In the genomic region with DNA sequence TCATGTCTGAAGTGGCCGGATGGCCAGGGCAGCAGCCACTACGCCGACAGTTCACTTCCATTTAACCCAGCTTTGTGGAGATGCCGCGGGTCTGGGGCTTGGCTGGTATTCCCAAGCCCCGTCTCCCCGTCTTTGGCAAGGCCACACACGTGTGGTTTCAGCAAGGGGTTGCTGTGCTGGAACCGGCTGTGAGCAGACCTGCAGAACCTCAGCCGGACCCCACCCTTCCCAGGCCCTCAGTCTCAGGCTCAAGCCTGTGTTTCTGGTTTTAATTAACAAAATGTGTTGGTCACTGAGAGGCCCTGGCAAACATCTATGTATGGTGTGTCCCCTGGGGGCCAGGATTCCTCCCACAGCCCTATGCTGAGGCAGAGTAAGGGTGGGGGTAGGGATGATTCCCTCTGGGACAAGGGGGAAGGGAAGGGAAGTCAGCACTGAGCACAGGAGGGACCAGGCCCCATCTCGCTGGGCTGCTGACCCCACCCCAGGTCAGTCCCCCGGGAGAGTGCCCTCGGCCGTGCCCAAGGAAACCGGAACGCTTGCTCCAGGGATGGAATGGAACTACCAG, we compare ENCODE assay signal across 12 cellular contexts. TPM values are rescaled to one million over a fixed set of nuclear protein-coding genes. Genes with fewer than 3 reads are reported as not detected.
DNase-seq lines count a peak whose midpoint lies in the region; ATAC-seq and TF ChIP-seq lines count a peak whose summit lies in the region.
"Had no signal": no experiment of that assay in that cellular context is flagged by ENCODE, and none has a peak within 500 bp of the region (broad histone marks: within the 10 kb centered on the region; RNA-seq: fewer than 3 reads in every experiment).

No MANE protein-coding gene starts in this region.

- CTCF ChIA-PET in BJ (lab: Yijun Ruan, JAX): interaction anchor here (1.6 kb wide), 1 partner anchor 40 kb away, joined by 5 read pairs; no protein-coding TSS in a partner anchor
- CTCF ChIA-PET in OCI-LY7 (lab: Charles Lee; ENCODE audit: unreplicated experiment): no interaction called here

- no TSS peak for BruUV-seq in OCI-LY7 (replicated peaks; lab: Mats Ljungman, UMichigan)

- intact Hi-C loops in ascending aorta (cut with DNase I): no loop called here
- intact Hi-C loops in sigmoid colon (cut with DNase I): no loop called here
- intact Hi-C loops in OCI-LY7 (cut with micrococcal nuclease; ENCODE audit: unreplicated experiment): no loop called here

- no peak for TF ChIP-seq CTCF in BJ (IDR thresholded peaks at IDR 0.05; ENCODE audit: insufficient read depth, low read depth, low read length)
- no peak for TF ChIP-seq CTCF in ascending aorta (IDR thresholded peaks at IDR 0.05)
- TF ChIP-seq CTCF in sigmoid colon (IDR thresholded peaks at IDR 0.05): no peak
- TF ChIP-seq CTCF in OCI-LY7 (conservative IDR thresholded peaks at IDR 0.05; ENCODE audit: low read length): no peak

- TF ChIP-seq POLR2A in sigmoid colon (IDR thresholded peaks at IDR 0.05): no peak

- ATAC-seq in HG03196 (IDR thresholded peaks at IDR 0.05; ENCODE audit: unreplicated experiment): no peak
- no peak for ATAC-seq in GM18517 (IDR thresholded peaks at IDR 0.05; ENCODE audit: unreplicated experiment)
- ATAC-seq: GM12878 had no signal

- H3K79me2 ChIP-seq in Karpas-422 (ENCODE audit: low read length) (no peaks in the 10 kb centered on the region), OCI-LY7 (ENCODE audit: insufficient read depth, low read depth, low read length) (no peaks in the 10 kb centered on the region)

- H3K27ac ChIP-seq in ascending aorta: peak overlapping the region; percentile 88 to 91
- peak overlapping the region; percentile 76 to 96 (median 92) for H3K27ac ChIP-seq in sigmoid colon
- H3K27ac ChIP-seq in Karpas-422 (ENCODE audit: low read length): no peak overlapping the region
- H3K27ac ChIP-seq in OCI-LY7 (ENCODE audit: low read depth, low read length, poor library complexity, severe bottlenecking): no peak overlapping the region
- H3K27ac ChIP-seq: VCaP had no signal

- POLR2A ChIA-PET in BJ (lab: Charles Lee) (no interaction called here), OCI-LY7 (lab: Charles Lee) (no interaction called here)

- WGBS in sigmoid colon, 2 donors: 75 to 86% methylated on average over 16 of the region's 16 CpGs

- no peaks in the 10 kb centered on the region for H3K9me2 ChIP-seq in Karpas-422 (replicated peaks; ENCODE audit: insufficient read depth, low read length)
- no peaks in the 10 kb centered on the region for H3K9me2 ChIP-seq in OCI-LY7 (ENCODE audit: insufficient read depth, low read length)

- H3K27me3 ChIP-seq in BJ (ENCODE audit: control insufficient read depth, insufficient read depth, low read length): no peaks in the 10 kb centered on the region
- no peaks in the 10 kb centered on the region for H3K27me3 ChIP-seq in ascending aorta
- no peaks in the 10 kb centered on the region for H3K27me3 ChIP-seq in sigmoid colon
- no peaks in the 10 kb centered on the region for H3K27me3 ChIP-seq in Karpas-422 (ENCODE audit: low read length)

- H2AFZ ChIP-seq in Karpas-422 (ENCODE audit: low read length) (no peak overlapping the region), OCI-LY7 (ENCODE audit: low read length) (no peak overlapping the region)

- H3K4me2 ChIP-seq in Karpas-422 (ENCODE audit: low read depth, low read length, poor library complexity, severe bottlenecking) (no peak overlapping the region), OCI-LY7 (ENCODE audit: low read length) (no peak overlapping the region)

- H3K36me3 ChIP-seq in BJ (ENCODE audit: control insufficient read depth, insufficient read depth, low read length): peaks cover 4% of the 10 kb centered on the region
- no peaks in the 10 kb centered on the region for H3K36me3 ChIP-seq in ascending aorta
- H3K36me3 ChIP-seq in sigmoid colon: peaks cover 0 to 4% (median 0%) of the 10 kb centered on the region in 4 donors
- no peaks in the 10 kb centered on the region for H3K36me3 ChIP-seq in Karpas-422 (ENCODE audit: insufficient read depth, low read length)
- H3K36me3 ChIP-seq in OCI-LY7 (ENCODE audit: insufficient read depth, low read length): no peaks in the 10 kb centered on the region

- H4K20me1 ChIP-seq in Karpas-422 (ENCODE audit: insufficient read depth, low read depth, low read length) (0 out of 2 replicates have a peak, but pooled peaks cover 8% of the 10 kb centered on the region), OCI-LY7 (ENCODE audit: insufficient read depth, low read length) (no peaks in the 10 kb centered on the region)

- H3K9ac ChIP-seq in Karpas-422 (ENCODE audit: low read length): no peak overlapping the region

- DNase-seq in BJ (ENCODE audit: low read depth) (peak; percentile 56), ascending aorta (ENCODE audit: low spot score in 2 of 2) (no peak), hepatic stellate cell (ENCODE audit: low spot score) (peak; percentile 48), sigmoid colon (peak; percentile 59), Karpas-422 (no peak), OCI-LY7 (ENCODE audit: low spot score) (no peak)
- DNase-seq: NCI-H1417; stimulated activated CD4-positive, alpha-beta T cell treated with anti-CD3 and anti-CD28 coated beads, Interleukin-4, amount 100 ng/mL, for 24 hours had no signal

- no peak for TF ChIP-seq EP300 in sigmoid colon (IDR thresholded peaks at IDR 0.05)

- H3K4me1 ChIP-seq in ascending aorta (peaks cover 42 to 68% of the 10 kb centered on the region in 2 donors), sigmoid colon (peaks cover 0 to 94% (median 84%) of the 10 kb centered on the region in 4 donors), Karpas-422 (ENCODE audit: low read length) (no peaks in the 10 kb centered on the region), OCI-LY7 (ENCODE audit: insufficient read depth, low read length, poor library complexity, severe bottlenecking) (peaks cover 12% of the 10 kb centered on the region)

- no peaks in the 10 kb centered on the region for H3K9me3 ChIP-seq in ascending aorta
- no peaks in the 10 kb centered on the region for H3K9me3 ChIP-seq in sigmoid colon
- H3K9me3 ChIP-seq in Karpas-422 (ENCODE audit: low read length): no peaks in the 10 kb centered on the region
- no peaks in the 10 kb centered on the region for H3K9me3 ChIP-seq in OCI-LY7 (ENCODE audit: low read length)

- H3K4me3 ChIP-seq in BJ (ENCODE audit: low read depth, low read length) (peak overlapping the region; percentile 20), ascending aorta (peak overlapping the region; percentile 7 to 58), sigmoid colon (peak overlapping the region; percentile 18 to 48 (median 37)), Karpas-422 (ENCODE audit: low read length) (no peak overlapping the region), OCI-LY7 (ENCODE audit: low read depth, low read length, poor library complexity, severe bottlenecking) (no peak overlapping the region)
- H3K4me3 ChIP-seq: GM12878 had no signal

RNA-seq across cellular contexts. Expression of a gene that starts 9.3 kb away (rescaled TPM):
- polyA plus RNA-seq in BJ (2011; rRNA removed) (10.4 and 20.8 TPM in 2 replicates), sigmoid colon (10 to 100 TPM; 16.6 to 29.8 (median 18.6) TPM)
- polyA minus RNA-seq in BJ (2011; rRNA and poly(A)+ RNA removed): 18.0 and 22.3 TPM in 2 replicates
- total RNA-seq in ascending aorta (92.0 TPM), sigmoid colon (10 to 100 TPM; 28.1 to 69.2 (median 46.2) TPM), OCI-LY7 (2022) (2.7 and 6.9 TPM in 2 replicates)
- total RNA-seq in Karpas-422 (2014; rRNA removed; shearing (Covaris generic); ENCODE audit: low replicate concordance): not detected in 2 replicates
- total RNA-seq in OCI-LY7 (2014; rRNA removed; shearing (Covaris generic)): 0.63 and 0.64 TPM in 2 replicates
- total RNA-seq: GM12878 had no signal
- polyA plus RNA-seq: GM12878 had no signal

Comparison
In these comparisons a context has a peak if more than half of its experiments do, and no peak if none do; other contexts are left out.
1. DNase-seq: peak in BJ (single experiment), hepatic stellate cell (single experiment) and sigmoid colon (single experiment); none in ascending aorta (0 of 2), Karpas-422 (single experiment) and OCI-LY7 (single experiment).
2. H3K4me3 ChIP-seq: peak in BJ (single experiment), ascending aorta (2 of 2) and sigmoid colon (4 of 4); none in Karpas-422 (single experiment) and OCI-LY7 (single experiment).
3. H3K27ac ChIP-seq: peak in ascending aorta (2 of 2) and sigmoid colon (4 of 4); none in Karpas-422 (single experiment) and OCI-LY7 (single experiment).